Comparison of ENCODE assay signal across 24 cellular contexts in genomic region chr3:185583925-185584324, GRCh38. TPM values are rescaled to one million over a fixed set of nuclear protein-coding genes. Genes with fewer than 3 reads are reported as not detected.
DNase-seq lines count a peak whose midpoint lies in the region; ATAC-seq, FAIRE-seq and TF ChIP-seq lines count a peak whose summit lies in the region.
"Had no signal": no experiment of that assay in that cellular context is flagged by ENCODE, and none has a peak within 500 bp of the region (broad histone marks: within the 10 kb centered on the region; RNA-seq: fewer than 3 reads in every experiment).

No MANE protein-coding gene starts in this region.

- no peak for FAIRE-seq in HepG2 (lab: Jason Lieb, UNC)
- FAIRE-seq: D721Med, islet of Langerhans had no signal

- 3% methylated on average over 5 of the region's 6 CpGs for WGBS in HepG2 (ENCODE audit: low lambda C conversion rate)
- WGBS in right lobe of liver (ENCODE audit: insufficient coverage, low coverage, low lambda C conversion rate, missing lambda C conversion rate), result 69% methylated on average over 5 of the region's 6 CpGs

- in situ Hi-C loops in HepG2 (cut with HindIII; ENCODE audit: extremely low pct_ligation_motif_present, low pct_unique_long_range_greater_than_20kb), result no loop called here

- TF ChIP-seq EP300 in HepG2 (IDR thresholded peaks at IDR 0.05; ENCODE audit: low read depth in 2 of 2, low read length in 2 of 2), result no peak
- TF ChIP-seq EP300 in HepG2 (CRISPR knock-in tag; IDR thresholded peaks at IDR 0.05; ENCODE audit: borderline replicate concordance), result no peak

- TF ChIP-seq POLR2A in HepG2 (IDR thresholded peaks at IDR 0.05; ENCODE audit: insufficient read depth in 1 of 2, low read depth in 2 of 2, low read length in 2 of 2), result no peak
- no peak for TF ChIP-seq POLR2A in right lobe of liver (IDR thresholded peaks at IDR 0.05)

- CTCF ChIA-PET in HepG2 (lab: Yijun Ruan, JAX; ENCODE audit: low intra/inter-chr PET ratio, low total read pairs), result no interaction called here

- POLR2A ChIA-PET in HepG2 (lab: Yijun Ruan, JAX), result no interaction called here

- ATAC-seq in HepG2 (no peak), right lobe of liver (no peak)
- ATAC-seq: left ventricle myocardium superior; SK-N-SH treated with all-trans-retinoic acid at 6 μM for 48 hours; stimulated activated naive CD8-positive, alpha-beta T cell treated with anti-CD3 and anti-CD28 coated beads, Interleukin-15, Interleukin-2, amounts not matched to agents 100 U/mL and 50 U/mL, for 24 hours had no signal

- H3K4me3 ChIP-seq in HepG2 (replicated peaks in 1 of 3; ENCODE audit: insufficient read depth in 1 of 3, low read depth in 2 of 3, low read length in 3 of 3) (no peak overlapping the region), right lobe of liver (no peak overlapping the region), iPS-18a (ENCODE audit: low read length) (peak overlapping the region; percentile 99)
- H3K4me3 ChIP-seq: sigmoid colon, thoracic aorta had no signal

- peaks cover 4% of the 10 kb centered on the region for H3K79me2 ChIP-seq in HepG2 (ENCODE audit: insufficient read depth, low read length)

- no peak overlapping the region for H3K27ac ChIP-seq in HepG2 (ENCODE audit: extremely low read length, insufficient read depth, low read length)
- H3K27ac ChIP-seq in right lobe of liver, result no peak overlapping the region
- no peak overlapping the region for H3K27ac ChIP-seq in iPS-18a (ENCODE audit: low read length)
- H3K27ac ChIP-seq: sigmoid colon, thoracic aorta had no signal

- TF ChIP-seq CTCF in HepG2 (CRISPR knock-in tag; IDR thresholded peaks at IDR 0.05) (no peak), right lobe of liver (IDR thresholded peaks at IDR 0.05) (no peak)

- peak overlapping the region; percentile 32; the same call in 1 of the 2 replicates for H3K4me2 ChIP-seq in HepG2 (ENCODE audit: low read depth, low read length)

- intact Hi-C loops in HepG2 (cut with micrococcal nuclease; ENCODE audit: unreplicated experiment), result no loop called here
- intact Hi-C loops in right lobe of liver (cut with DNase I), result no loop called here

- peaks cover 30% of the 10 kb centered on the region for H3K4me1 ChIP-seq in HepG2 (ENCODE audit: insufficient read depth, low read length)
- H3K4me1 ChIP-seq in right lobe of liver, result peaks cover 0 to 16% (median 5%) of the 10 kb centered on the region in 4 donors
- H3K4me1 ChIP-seq in iPS-18a (ENCODE audit: control insufficient read depth, low read depth, low read length), result peaks cover 18% of the 10 kb centered on the region

- H3K9ac ChIP-seq in HepG2 (ENCODE audit: insufficient read depth, low read depth, low read length), result no peak overlapping the region
- H3K9ac ChIP-seq in iPS-18a (ENCODE audit: low read length), result peak overlapping the region; percentile 20

- DNase-seq in HepG2 (ENCODE audit: low spot score) (peak; percentile 40), right lobe of liver (no peak), NCI-H69 (lab: John Stamatoyannopoulos, UW) (peak; percentile 11), COLO668 (lab: John Stamatoyannopoulos, UW; ENCODE audit: unreplicated experiment) (no peak), inferior parietal cortex (ENCODE audit: extremely low spot score) (no peak), SHP77 treated with DMSO at 0.1 percent for 48 hours (lab: John Stamatoyannopoulos, UW) (no peak)
- DNase-seq: activated CD4-positive, alpha-beta T cell treated with anti-CD3 and anti-CD28 coated beads, Interleukin-2, amount 50 U/mL, for 48 hours; activated CD8-positive, alpha-beta memory T cell treated with anti-CD3 and anti-CD28 coated beads, Interleukin-2, amount 50 U/mL, for 4 hours; activated naive CD8-positive, alpha-beta T cell treated with anti-CD3 and anti-CD28 coated beads, Interleukin-2, amount 10 ng/mL, durations not matched to agents 7 days and 5 days; C1 segment of cervical spinal cord; cerebellar nuclear complex; left ventricle myocardium superior; NCI-H1436 treated with DMSO at 0.1 percent for 48 hours; NCI-H526 treated with DMSO at 0.1 percent for 48 hours; OCI-M1; sigmoid colon; stimulated activated CD4-positive, alpha-beta T cell treated with anti-CD3 and anti-CD28 coated beads, Interleukin-15, amount 100 ng/mL, for 24 hours; stimulated activated naive CD8-positive, alpha-beta T cell treated with anti-CD3 and anti-CD28 coated beads, Interleukin-15, Interleukin-2, amounts not matched to agents 100 U/mL and 50 U/mL, for 24 hours had no signal

- no peaks in the 10 kb centered on the region; a peak in 1 of 5 replicates for H3K27me3 ChIP-seq in HepG2 (ENCODE audit: control insufficient read depth in 1 of 2, insufficient read depth in 2 of 2, low read length in 2 of 2)
- H3K27me3 ChIP-seq in right lobe of liver, result no peaks in the 10 kb centered on the region
- no peaks in the 10 kb centered on the region for H3K27me3 ChIP-seq in iPS-18a (ENCODE audit: control insufficient read depth, insufficient read depth, low read length)
- H3K27me3 ChIP-seq: sigmoid colon had no signal

- no peak for TF ChIP-seq RAD21 in HepG2 (CRISPR knock-in tag; IDR thresholded peaks at IDR 0.05)

- no TSS peak for BruUV-seq in HepG2 (replicated peaks; lab: Mats Ljungman, UMichigan)

- no peak overlapping the region for H2AFZ ChIP-seq in HepG2 (ENCODE audit: low read length)

- no peaks in the 10 kb centered on the region for H3K36me3 ChIP-seq in HepG2 (replicated peaks in 1 of 2; ENCODE audit: control insufficient read depth in 1 of 2, insufficient read depth in 2 of 2, low read length in 2 of 2)
- H3K36me3 ChIP-seq in right lobe of liver, result no peaks in the 10 kb centered on the region
- H3K36me3 ChIP-seq in iPS-18a (ENCODE audit: control insufficient read depth, low read depth, low read length), result no peaks in the 10 kb centered on the region
- H3K36me3 ChIP-seq: sigmoid colon, thoracic aorta had no signal

- no peaks in the 10 kb centered on the region for H4K20me1 ChIP-seq in HepG2 (ENCODE audit: insufficient read depth, low read length)

- H3K9me3 ChIP-seq in HepG2 (ENCODE audit: low read length) (no peaks in the 10 kb centered on the region), right lobe of liver (no peaks in the 10 kb centered on the region), iPS-18a (ENCODE audit: control insufficient read depth, low read depth, low read length) (no peaks in the 10 kb centered on the region)
- H3K9me3 ChIP-seq: sigmoid colon, thoracic aorta had no signal

TF ChIP-seq in HepG2, 621 proteins besides CTCF, POLR2A, EP300 and RAD21 (continues in another document):
- no peak for TF ChIP-seq KDM2A (CRISPR knock-in tag; IDR thresholded peaks at IDR 0.05; ENCODE audit: borderline replicate concordance, low read depth)
- TF ChIP-seq ZNF713 (CRISPR knock-in tag; IDR thresholded peaks at IDR 0.05), result no peak

RNA-seq across cellular contexts. Expression of gene SENP2, which starts 2.2 kb away (rescaled TPM):
- 46.2 and 62.6 TPM in 2 replicates for total RNA-seq in HepG2 (2016; rRNA removed; fragmentation: Illumina TruSeq; extraction: Trizol)
- total RNA-seq in HepG2 (2016; cell fraction: cytosol; rRNA removed; fragmentation: Illumina TruSeq; extraction: Trizol; ENCODE audit: low read depth), result 36.4 and 46.1 TPM in 2 replicates
- total RNA-seq in HepG2 (2016; cell fraction: insoluble cytoplasmic fraction; rRNA removed; fragmentation: Illumina TruSeq; extraction: Trizol), result 41.9 and 54.0 TPM in 2 replicates
- 85.8 and 106 TPM in 2 replicates for total RNA-seq in HepG2 (2016; cell fraction: membrane; rRNA removed; fragmentation: Illumina TruSeq; extraction: Trizol)
- total RNA-seq in HepG2 (2016; cell fraction: nucleus; rRNA removed; fragmentation: Illumina TruSeq; extraction: Trizol), result 28.8 and 30.0 TPM in 2 replicates
- 5.1 and 7.7 TPM in 2 replicates for polyA plus RNA-seq in HepG2 (2011; rRNA removed)
- 3.1 and 3.7 TPM in 2 replicates for polyA plus RNA-seq in HepG2 (2011; cell fraction: cytosol; rRNA removed)
- polyA plus RNA-seq in HepG2 (2011; cell fraction: nucleus; rRNA removed), result 2.4 and 3.8 TPM in 2 replicates
- 16.8 and 20.9 TPM in 2 replicates for polyA plus RNA-seq in HepG2 (2012)
- polyA plus RNA-seq in HepG2 (2016; cell fraction: cytosol; fragmentation: Illumina TruSeq; extraction: Trizol; ENCODE audit: low read depth), result 30.9 and 32.8 TPM in 2 replicates
- 38.2 and 45.0 TPM in 2 replicates for polyA plus RNA-seq in HepG2 (2016; cell fraction: insoluble cytoplasmic fraction; fragmentation: Illumina TruSeq; extraction: Trizol; ENCODE audit: low read depth)
- 47.8 and 58.4 TPM in 2 replicates for polyA plus RNA-seq in HepG2 (2016; cell fraction: membrane; fragmentation: Illumina TruSeq; extraction: Trizol; ENCODE audit: low read depth)
- 20.1 and 22.2 TPM in 2 replicates for polyA plus RNA-seq in HepG2 (2016; cell fraction: nucleus; fragmentation: Illumina TruSeq; extraction: Trizol; ENCODE audit: insufficient read depth, low read depth)
- polyA minus RNA-seq in HepG2 (2011; rRNA and poly(A)+ RNA removed; ENCODE audit: low replicate concordance), result 2.7 and 11.4 TPM in 2 replicates
- polyA minus RNA-seq in HepG2 (2011; cell fraction: cytosol; rRNA and poly(A)+ RNA removed), result 7.1 and 7.5 TPM in 2 replicates
- polyA minus RNA-seq in HepG2 (2011; cell fraction: nucleus; rRNA and poly(A)+ RNA removed), result 8.8 and 13.1 TPM in 2 replicates
- 10 to 100 TPM in 4 of 6 experiments, 1 to 10 TPM in 2; 7.8 to 26.8 (median 17.8) TPM for total RNA-seq in right lobe of liver

RNA-seq across cellular contexts. Expression of gene LIPH, which starts 31.5 kb away (rescaled TPM):
- 0.09 TPM in 1 of 2 replicates, not detected in the other for total RNA-seq in HepG2 (2016; rRNA removed; fragmentation: Illumina TruSeq; extraction: Trizol)
- total RNA-seq in HepG2 (2016; cell fraction: cytosol; rRNA removed; fragmentation: Illumina TruSeq; extraction: Trizol; ENCODE audit: low read depth), result 0.20 TPM in 1 of 2 replicates, not detected in the other
- 0.13 TPM in 2 replicates for total RNA-seq in HepG2 (2016; cell fraction: insoluble cytoplasmic fraction; rRNA removed; fragmentation: Illumina TruSeq; extraction: Trizol)
- not detected in 2 replicates for total RNA-seq in HepG2 (2016; cell fraction: membrane; rRNA removed; fragmentation: Illumina TruSeq; extraction: Trizol)
- 0.19 and 1.1 TPM in 2 replicates for total RNA-seq in HepG2 (2016; cell fraction: nucleus; rRNA removed; fragmentation: Illumina TruSeq; extraction: Trizol)
- 0.29 and 0.34 TPM in 2 replicates for polyA plus RNA-seq in HepG2 (2011; rRNA removed)
- polyA plus RNA-seq in HepG2 (2011; cell fraction: cytosol; rRNA removed), result 0.20 and 0.45 TPM in 2 replicates
- 0.12 and 0.14 TPM in 2 replicates for polyA plus RNA-seq in HepG2 (2011; cell fraction: nucleus; rRNA removed)
- polyA plus RNA-seq in HepG2 (2012), result 0.32 and 0.95 TPM in 2 replicates
- polyA plus RNA-seq in HepG2 (2016; cell fraction: cytosol; fragmentation: Illumina TruSeq; extraction: Trizol; ENCODE audit: low read depth), result 0.03 TPM in 1 of 2 replicates, not detected in the other
- 0.05 and 0.11 TPM in 2 replicates for polyA plus RNA-seq in HepG2 (2016; cell fraction: insoluble cytoplasmic fraction; fragmentation: Illumina TruSeq; extraction: Trizol; ENCODE audit: low read depth)
- polyA plus RNA-seq in HepG2 (2016; cell fraction: membrane; fragmentation: Illumina TruSeq; extraction: Trizol; ENCODE audit: low read depth), result not detected in 2 replicates
- polyA plus RNA-seq in HepG2 (2016; cell fraction: nucleus; fragmentation: Illumina TruSeq; extraction: Trizol; ENCODE audit: insufficient read depth, low read depth), result 0.11 TPM in 1 of 2 replicates, not detected in the other
- 0.06 and 7.4 TPM in 2 replicates for polyA minus RNA-seq in HepG2 (2011; rRNA and poly(A)+ RNA removed; ENCODE audit: low replicate concordance)
- 1.2 TPM in 1 of 2 replicates, not detected in the other for polyA minus RNA-seq in HepG2 (2011; cell fraction: cytosol; rRNA and poly(A)+ RNA removed)
- polyA minus RNA-seq in HepG2 (2011; cell fraction: nucleus; rRNA and poly(A)+ RNA removed), result 0.25 and 0.64 TPM in 2 replicates
- 1 to 10 TPM in 2 of 6 experiments, under 1 TPM in 3, not detected in 1; 0.07 to 1.4 (median 0.24) TPM for total RNA-seq in right lobe of liver
- total RNA-seq: activated naive CD8-positive, alpha-beta T cell treated with anti-CD3 and anti-CD28 coated beads, Interleukin-2, amount 10 ng/mL, durations not matched to agents 7 days and 5 days; G401 had no signal

Comparison
In these comparisons a context has a peak if more than half of its experiments do, and no peak if none do; other contexts are left out.
1. DNase-seq: peak in HepG2 (single experiment) and NCI-H69 (single experiment); none in right lobe of liver (0 of 3), COLO668 (single experiment), inferior parietal cortex (single experiment) and SHP77 treated with DMSO at 0.1 percent for 48 hours (single experiment).